Comparison of ENCODE assay signal across 12 cellular contexts in genomic region chr3:129323651-129324294, GRCh38. TPM values are rescaled to one million over a fixed set of nuclear protein-coding genes. Genes with fewer than 3 reads are reported as not detected.
DNase-seq lines count a peak whose midpoint lies in the region; ATAC-seq and TF ChIP-seq lines count a peak whose summit lies in the region.
"Had no signal": no experiment of that assay in that cellular context is flagged by ENCODE, and none has a peak within 500 bp of the region (broad histone marks: within the 10 kb centered on the region; RNA-seq: fewer than 3 reads in every experiment).

No MANE protein-coding gene starts in this region.

- no peak overlapping the region for H3K4me3 ChIP-seq in GM06990 (replicated peaks; ENCODE audit: low read depth, low read length)
- no peak overlapping the region for H3K4me3 ChIP-seq in MG63
- H3K4me3 ChIP-seq: dorsolateral prefrontal cortex, gastroesophageal sphincter had no signal

- H3K27ac Mint-ChIP-seq in HFFc6: no peak overlapping the region
- H3K27ac Mint-ChIP-seq in activated B cell treated with CpG ODN at 0.5 μM for 24 hours: no peak overlapping the region
- no peak overlapping the region for H3K27ac Mint-ChIP-seq in naive B cell
- H3K27ac Mint-ChIP-seq: T-helper 2 cell treated with Interferon-gamma antibody and Interleukin-4, amounts not matched to agents 5 μg/mL and 100 μg/mL, for 36 hours had no signal

- CTCF ChIA-PET in activated B cell treated with CpG ODN at 0.5 μM for 24 hours (lab: Charles Lee) (interaction anchor here (0.6 to 2.3 kb wide), 6 partner anchors 12 to 353 kb away, joined by 3 to 19 read pairs (median 6); partner anchors contain the start of gene COPG1), RWPE1 (lab: Yijun Ruan, JAX) (no interaction called here)

- H3K27me3 ChIP-seq in GM06990 (replicated peaks; ENCODE audit: control insufficient read depth, insufficient read depth, low read length) (no peaks in the 10 kb centered on the region), MG63 (no peaks in the 10 kb centered on the region)
- H3K27me3 ChIP-seq: dorsolateral prefrontal cortex, gastroesophageal sphincter had no signal

- H3K9me3 Mint-ChIP-seq in HFFc6 (no peaks in the 10 kb centered on the region), activated B cell treated with CpG ODN at 0.5 μM for 24 hours (no peaks in the 10 kb centered on the region), naive B cell (no peaks in the 10 kb centered on the region)
- H3K9me3 Mint-ChIP-seq: T-helper 2 cell treated with Interferon-gamma antibody and Interleukin-4, amounts not matched to agents 5 μg/mL and 100 μg/mL, for 36 hours had no signal

- H3K27me3 Mint-ChIP-seq in HFFc6 (ENCODE audit: insufficient read depth) (no peaks in the 10 kb centered on the region; the same call in none of the 2 replicates), activated B cell treated with CpG ODN at 0.5 μM for 24 hours (peaks cover 6% of the 10 kb centered on the region), naive B cell (peaks cover 2 to 9% (median 2%) of the 10 kb centered on the region in 3 donors)

- peak; percentile 79 for TF ChIP-seq CTCF in GM06990 (IDR thresholded peaks at IDR 0.05; ENCODE audit: insufficient read depth, low read length, poor library complexity, severe bottlenecking)
- peak; percentile 30; the same call in 1 of the 2 replicates for TF ChIP-seq CTCF in HFFc6 (IDR thresholded peaks at IDR 0.05)
- TF ChIP-seq CTCF in activated B cell treated with CpG ODN at 0.5 μM for 24 hours (IDR thresholded peaks at IDR 0.05): no peak
- no peak for TF ChIP-seq CTCF in RWPE1 (conservative IDR thresholded peaks at IDR 0.05; ENCODE audit: low read depth)

- POLR2A ChIA-PET in activated B cell treated with CpG ODN at 0.5 μM for 24 hours (lab: Charles Lee): interaction anchor here (0.5 to 1.0 kb wide), 2 partner anchors 10 to 65 kb away, joined by 3 to 5 read pairs; no protein-coding TSS in a partner anchor
- POLR2A ChIA-PET in RWPE1 (lab: Yijun Ruan, JAX; ENCODE audit: low non-redundant PET): no interaction called here

- no peaks in the 10 kb centered on the region for H3K4me1 Mint-ChIP-seq in HFFc6 (ENCODE audit: low read depth)
- peaks cover under 1% of the 10 kb centered on the region for H3K4me1 Mint-ChIP-seq in activated B cell treated with CpG ODN at 0.5 μM for 24 hours
- H3K4me1 Mint-ChIP-seq in naive B cell: peaks cover under 1 to 4% (median 2%) of the 10 kb centered on the region in 3 donors

- no peaks in the 10 kb centered on the region for H3K36me3 ChIP-seq in GM06990 (ENCODE audit: control insufficient read depth, insufficient read depth, low read length)
- H3K36me3 ChIP-seq in MG63: no peaks in the 10 kb centered on the region

- H3K36me3 Mint-ChIP-seq in HFFc6 (ENCODE audit: low read depth) (no peaks in the 10 kb centered on the region), activated B cell treated with CpG ODN at 0.5 μM for 24 hours (ENCODE audit: low read depth) (no peaks in the 10 kb centered on the region), naive B cell (no peaks in the 10 kb centered on the region)

- DNase-seq in GM06990 (ENCODE audit: extremely low read depth, insufficient read length) (no peak), HFFc6 (no peak), activated B cell treated with CpG ODN at 0.5 μM for 24 hours (no peak), naive B cell (peak; percentile 51), cardiac septum (ENCODE audit: low spot score) (no peak), MG63 (no peak), RWPE1 (ENCODE audit: low spot score) (no peak)
- DNase-seq: NCI-H1930, nucleus accumbens had no signal

- H3K27ac ChIP-seq in RWPE1: no peak overlapping the region
- H3K27ac ChIP-seq: dorsolateral prefrontal cortex, gastroesophageal sphincter had no signal

- H3K9me3 ChIP-seq in MG63: no peaks in the 10 kb centered on the region
- H3K9me3 ChIP-seq: gastroesophageal sphincter had no signal

- no peak overlapping the region for H3K4me3 Mint-ChIP-seq in HFFc6
- H3K4me3 Mint-ChIP-seq in activated B cell treated with CpG ODN at 0.5 μM for 24 hours: no peak overlapping the region
- peak overlapping the region in 1 of 8 donors; percentile 16 for H3K4me3 Mint-ChIP-seq in naive B cell
- H3K4me3 Mint-ChIP-seq: T-helper 2 cell treated with Interferon-gamma antibody and Interleukin-4, amounts not matched to agents 5 μg/mL and 100 μg/mL, for 36 hours had no signal

- intact Hi-C loops in activated B cell treated with CpG ODN at 0.5 μM for 24 hours (cut with micrococcal nuclease): no loop called here
- intact Hi-C loops in cardiac septum (cut with DNase I): no loop called here

- ATAC-seq in activated B cell treated with CpG ODN at 0.5 μM for 24 hours (ENCODE audit: low read depth) (peak; percentile 79), naive B cell (ENCODE audit: low read depth in 2 of 2) (peak; percentile 76 to 78)
- ATAC-seq: gastroesophageal sphincter had no signal

RNA-seq across cellular contexts. Expression of gene HMCES, which starts 45.1 kb away (rescaled TPM):
- 10 to 100 TPM; 28.3 to 33.9 (median 31.4) TPM for total RNA-seq in HFFc6 (2021; fragmentation: NEBNext Ultra II Directional; extraction: Animal tissue kit (Norgen Biotek cat#: 25700))
- 31.7 and 37.2 TPM in 2 replicates for total RNA-seq in activated B cell treated with CpG ODN at 0.5 μM for 24 hours
- polyA plus RNA-seq in naive B cell (ENCODE audit: low read depth in 6 of 6): 100 to 1,000 TPM; 128 to 265 (median 146) TPM
- 32.9 TPM for total RNA-seq in cardiac septum
- total RNA-seq in MG63 (2014; rRNA removed; shearing (Covaris generic); ENCODE audit: low replicate concordance): 59.9 and 81.0 TPM in 2 replicates

Comparison
In these comparisons a context has a peak if more than half of its experiments do, and no peak if none do; other contexts are left out.
1. CTCF ChIP-seq: peak in GM06990 (single experiment) and HFFc6 (single experiment); none in activated B cell treated with CpG ODN at 0.5 μM for 24 hours (single experiment) and RWPE1 (single experiment).